Comparison of ENCODE assay signal across 33 cellular contexts in the genomic region with DNA sequence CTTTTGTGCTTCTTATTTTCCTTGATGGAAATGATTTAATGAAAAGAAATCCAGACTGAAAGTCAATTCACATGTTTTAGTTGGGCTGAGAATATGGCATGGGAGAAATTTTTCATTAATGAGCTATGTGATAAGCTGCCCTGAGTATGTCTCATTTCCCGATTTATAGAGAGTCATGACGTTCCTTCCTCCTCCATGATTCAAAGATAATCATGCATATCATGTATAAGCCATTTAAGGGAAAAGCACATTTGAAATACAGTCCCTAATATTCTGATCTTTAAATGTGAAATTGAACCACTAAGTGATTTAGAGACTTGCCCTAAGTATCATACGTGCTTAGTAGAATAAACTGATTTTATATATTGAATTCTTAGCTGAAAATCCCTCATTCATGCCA.
DNase-seq lines count a peak whose midpoint lies in the region; FAIRE-seq and TF ChIP-seq lines count a peak whose summit lies in the region.
"Had no signal": no experiment of that assay in that cellular context is flagged by ENCODE, and none has a peak within 500 bp of the region (broad histone marks: within the 10 kb centered on the region; RNA-seq: fewer than 3 reads in every experiment).

No MANE protein-coding gene starts in this region.

- peaks cover 8% of the 10 kb centered on the region for H3K4me1 ChIP-seq in endothelial cell of umbilical vein (ENCODE audit: control insufficient read depth, extremely low read depth, insufficient read depth, low read length)
- H3K4me1 ChIP-seq: A549 had no signal

- CTCF ChIA-PET in endothelial cell of umbilical vein (lab: Charles Lee), result no interaction called here

- H3K4me3 ChIP-seq in endothelial cell of umbilical vein (replicated peaks in 1 of 3; ENCODE audit: insufficient read depth in 1 of 3, low read depth in 1 of 3, low read length in 3 of 3) (no peak overlapping the region), fibroblast of pulmonary artery (replicated peaks; ENCODE audit: low read depth, low read length) (no peak overlapping the region), retinal pigment epithelial cell (ENCODE audit: low read length) (no peak overlapping the region), lower leg skin (ENCODE audit: low read depth, poor library complexity, severe bottlenecking) (no peak overlapping the region), brain microvascular endothelial cell (ENCODE audit: low read depth, low read length) (no peak overlapping the region)
- H3K4me3 ChIP-seq: A549; BLaER1; BLaER1 treated with 17β-estradiol and CSF1 and Interleukin-3, amounts not matched to agents 10 nM and 100 nM had no signal

- no peak overlapping the region for H3K27ac ChIP-seq in endothelial cell of umbilical vein (ENCODE audit: insufficient read depth, low read depth, low read length)
- H3K27ac ChIP-seq in brain microvascular endothelial cell, result no peak overlapping the region
- H3K27ac ChIP-seq: 22Rv1; A549; BLaER1; BLaER1 treated with 17β-estradiol and CSF1 and Interleukin-3, amounts not matched to agents 10 nM and 100 nM; C4-2B had no signal

- H3K9ac ChIP-seq in endothelial cell of umbilical vein (replicated peaks; ENCODE audit: extremely low read depth, insufficient read depth, low read length), result no peak overlapping the region
- H3K9ac ChIP-seq: BLaER1; BLaER1 treated with 17β-estradiol and CSF1 and Interleukin-3, amounts not matched to agents 10 nM and 100 nM had no signal

- H3K9me1 ChIP-seq in endothelial cell of umbilical vein (replicated peaks; ENCODE audit: control insufficient read depth, extremely low read depth, insufficient read depth, low read length), result no peaks in the 10 kb centered on the region

- no peaks in the 10 kb centered on the region for H3K9me3 ChIP-seq in endothelial cell of umbilical vein (replicated peaks; ENCODE audit: control insufficient read depth, insufficient read depth, low read length)
- H3K9me3 ChIP-seq: A549; BE2C; BLaER1; BLaER1 treated with 17β-estradiol and CSF1 and Interleukin-3, amounts not matched to agents 10 nM and 100 nM; Caco-2 had no signal

- POLR2A ChIA-PET in endothelial cell of umbilical vein (lab: Charles Lee), result no interaction called here

- H3K27me3 ChIP-seq in endothelial cell of umbilical vein (ENCODE audit: control insufficient read depth in 2 of 2, insufficient read depth in 2 of 2, low read length in 2 of 2) (no peaks in the 10 kb centered on the region), brain microvascular endothelial cell (replicated peaks) (no peaks in the 10 kb centered on the region)
- H3K27me3 ChIP-seq: BE2C; BLaER1; BLaER1 treated with 17β-estradiol and CSF1 and Interleukin-3, amounts not matched to agents 10 nM and 100 nM had no signal

- H3K36me3 ChIP-seq in endothelial cell of umbilical vein (ENCODE audit: control insufficient read depth in 2 of 2, extremely low read depth in 1 of 2, insufficient read depth in 2 of 2, low read length in 2 of 2) (no peaks in the 10 kb centered on the region), brain microvascular endothelial cell (replicated peaks) (no peaks in the 10 kb centered on the region)
- H3K36me3 ChIP-seq: BE2C; BLaER1; BLaER1 treated with 17β-estradiol and CSF1 and Interleukin-3, amounts not matched to agents 10 nM and 100 nM had no signal

- no peaks in the 10 kb centered on the region for H4K20me1 ChIP-seq in endothelial cell of umbilical vein (replicated peaks; ENCODE audit: control insufficient read depth, extremely low read depth, insufficient read depth, low read length)
- H4K20me1 ChIP-seq: BLaER1; BLaER1 treated with 17β-estradiol and CSF1 and Interleukin-3, amounts not matched to agents 10 nM and 100 nM had no signal

- DNase-seq in endothelial cell of umbilical vein (ENCODE audit: low read depth, low spot score) (peak; percentile 46), fibroblast of pulmonary artery (ENCODE audit: low read depth) (peak; percentile 19), retinal pigment epithelial cell (ENCODE audit: low read depth) (peak; percentile 48), lower leg skin (ENCODE audit: low spot score in 2 of 2) (no peak), brain microvascular endothelial cell (no peak), GM20000 (ENCODE audit: low spot score) (no peak)
- DNase-seq: 8988T; ACHN; AML-193; BE2C; C1 segment of cervical spinal cord; Caco-2; Calu3; CD4-positive, alpha-beta memory T cell; CD4-positive, alpha-beta T cell; CD4-positive, CD25-positive, alpha-beta regulatory T cell; CD8-positive, alpha-beta memory T cell; CD8-positive, alpha-beta T cell; COR-L47; DMS 273 treated with DMSO at 0.1 percent for 48 hours; DMS153; DMS53; DMS79; DMS79 treated with DMSO at 0.1 percent for 48 hours; DND-41; EL had no signal

- no peak for TF ChIP-seq POLR2A in endothelial cell of umbilical vein (IDR thresholded peaks at IDR 0.05; ENCODE audit: low read depth, low read length)
- TF ChIP-seq POLR2A in lower leg skin (IDR thresholded peaks at IDR 0.05), result no peak

- in situ Hi-C loops in brain microvascular endothelial cell (cut with HindIII; ENCODE audit: low pct_ligation_motif_present, low sequenced_read_pairs), result no loop called here

- no peak overlapping the region for H3K4me2 ChIP-seq in endothelial cell of umbilical vein (ENCODE audit: insufficient read depth, low read length)
- H3K4me2 ChIP-seq: A549; BLaER1; BLaER1 treated with 17β-estradiol and CSF1 and Interleukin-3, amounts not matched to agents 10 nM and 100 nM had no signal

- BruUV-seq in endothelial cell of umbilical vein (replicated peaks; lab: Mats Ljungman, UMichigan), result no TSS peak

- TF ChIP-seq CTCF in endothelial cell of umbilical vein (IDR thresholded peaks at IDR 0.05; ENCODE audit: extremely low read depth in 1 of 2, insufficient read depth in 1 of 2, low read depth in 1 of 2, low read length in 2 of 2) (no peak), fibroblast of pulmonary artery (IDR thresholded peaks at IDR 0.05; ENCODE audit: low read length, missing control alignments) (no peak), retinal pigment epithelial cell (conservative IDR thresholded peaks at IDR 0.05; ENCODE audit: low read depth, low read length) (no peak), lower leg skin (IDR thresholded peaks at IDR 0.05) (no peak), brain microvascular endothelial cell (IDR thresholded peaks at IDR 0.05; ENCODE audit: low read depth, low read length, missing control alignments) (no peak), GM20000 (IDR thresholded peaks at IDR 0.05; ENCODE audit: extremely low read depth, missing control alignments) (no peak)

- intact Hi-C loops in endothelial cell of umbilical vein (cut with micrococcal nuclease), result no loop called here
- intact Hi-C loops in lower leg skin (cut with DNase I; ENCODE audit: low total_unique reads), result no loop called here

- peak overlapping the region; percentile 26 for H2AFZ ChIP-seq in endothelial cell of umbilical vein (ENCODE audit: low read depth, low read length)

- 83 to 84% methylated on average over 3 of the region's 3 CpGs for WGBS in lower leg skin, 2 donors

- no peaks in the 10 kb centered on the region for H3K79me2 ChIP-seq in endothelial cell of umbilical vein (ENCODE audit: control insufficient read depth, insufficient read depth, low read length)

- no peak for FAIRE-seq in endothelial cell of umbilical vein (lab: Jason Lieb, UNC)
- FAIRE-seq: A204.1, A549, D721Med had no signal

- dilution Hi-C loops in endothelial cell of umbilical vein (cut with MboI; ENCODE audit: extremely low pct_ligation_motif_present, low sequenced_read_pairs), result no loop called here

TF ChIP-seq in endothelial cell of umbilical vein, 7 proteins besides CTCF, POLR2A, EP300 and RAD21:
- no peak for TF ChIP-seq POLR2AphosphoS5 (IDR thresholded peaks at IDR 0.05; ENCODE audit: insufficient read depth, low read depth, low read length)
- TF ChIP-seq GATA2 (IDR thresholded peaks at IDR 0.05; ENCODE audit: insufficient read depth, insufficient read length, low read depth, low read length), result peak; percentile 67
- TF ChIP-seq JUN (IDR thresholded peaks at IDR 0.05; ENCODE audit: borderline replicate concordance, insufficient read depth, insufficient read length, low read depth), result no peak
- peak; percentile 55 for TF ChIP-seq FOS (IDR thresholded peaks at IDR 0.05; ENCODE audit: borderline replicate concordance, insufficient read depth, low read length)
- TF ChIP-seq, protein P1, sequence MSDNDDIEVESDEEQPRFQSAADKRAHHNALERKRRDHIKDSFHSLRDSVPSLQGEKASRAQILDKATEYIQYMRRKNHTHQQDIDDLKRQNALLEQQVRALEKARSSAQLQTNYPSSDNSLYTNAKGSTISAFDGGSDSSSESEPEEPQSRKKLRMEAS (IDR thresholded peaks at IDR 0.05; ENCODE audit: insufficient read depth, insufficient read length), result no peak
- TF ChIP-seq MYC (IDR thresholded peaks at IDR 0.05; ENCODE audit: low read depth, low read length), result no peak
- TF ChIP-seq EZH2 (IDR thresholded peaks at IDR 0.05; ENCODE audit: borderline replicate concordance, low read depth, low read length, severe bottlenecking), result no peak
TF ChIP-seq in endothelial cell of umbilical vein: peak in this region for 2.

Comparison
In these comparisons a context has a peak if more than half of its experiments do, and no peak if none do; other contexts are left out.
1. DNase-seq: peak in endothelial cell of umbilical vein (single experiment), fibroblast of pulmonary artery (single experiment) and retinal pigment epithelial cell (single experiment); none in lower leg skin (0 of 2), brain microvascular endothelial cell (single experiment) and GM20000 (single experiment).